8 cellular contexts compared by ENCODE assay signal in genomic region chrX:48761674-48762471, GRCh38. TPM values are rescaled to one million over a fixed set of nuclear protein-coding genes. Genes with fewer than 3 reads are reported as not detected.
DNase-seq lines count a peak whose midpoint lies in the region; ATAC-seq and TF ChIP-seq lines count a peak whose summit lies in the region.

Gene GLOD5, plus strand, starts transcription at chrX:48761747. Its CDS starts 44 bp downstream, at chrX:48761791.

- TF ChIP-seq CTCF in retinal pigment epithelial cell (conservative IDR thresholded peaks at IDR 0.05; ENCODE audit: low read depth, low read length): peak; percentile 42

- no peak within 1 kb of the TSS for H3K4me3 ChIP-seq in retinal pigment epithelial cell (ENCODE audit: low read length)

- no peaks in the 10 kb centered on the region for H3K9me3 Mint-ChIP-seq in activated CD4-positive, alpha-beta T cell treated with anti-CD3 and anti-CD28 coated beads, Interleukin-2, amount 10 ng/mL, durations not matched to agents 7 days and 5 days

- POLR2A ChIA-PET in activated CD4-positive, alpha-beta T cell treated with anti-CD3 and anti-CD28 coated beads, Interleukin-2, amount 10 ng/mL, durations not matched to agents 7 days and 5 days (lab: Charles Lee): no interaction called here

- H3K27ac Mint-ChIP-seq in activated CD4-positive, alpha-beta T cell treated with anti-CD3 and anti-CD28 coated beads, Interleukin-2, amount 10 ng/mL, durations not matched to agents 7 days and 5 days: peak within 1 kb of the TSS; percentile 66

- H3K27me3 Mint-ChIP-seq in activated CD4-positive, alpha-beta T cell treated with anti-CD3 and anti-CD28 coated beads, Interleukin-2, amount 10 ng/mL, durations not matched to agents 7 days and 5 days: no peaks in the 10 kb centered on the region

- no peak for ATAC-seq in GM21576 (IDR thresholded peaks at IDR 0.05; ENCODE audit: unreplicated experiment)
- ATAC-seq in HG02642 (IDR thresholded peaks at IDR 0.05; ENCODE audit: poor library complexity, unreplicated experiment): no peak

- peak; percentile 40 for DNase-seq in activated CD4-positive, alpha-beta T cell treated with anti-CD3 and anti-CD28 coated beads, Interleukin-2, amount 10 ng/mL, durations not matched to agents 7 days and 5 days
- DNase-seq in activated CD4-positive, alpha-beta T cell treated with anti-CD3 and anti-CD28 coated beads, Interleukin-2, amount 50 U/mL, for 4 hours: no peak
- DNase-seq in NCI-H460 (ENCODE audit: extremely low read depth, low read depth): peak; percentile 39
- DNase-seq in ecto neural progenitor cell (ENCODE audit: low spot score): peak; percentile 50
- DNase-seq in retinal pigment epithelial cell (ENCODE audit: low read depth): no peak
- no peak for DNase-seq in germinal center (ENCODE audit: low spot score)

- peaks cover 8% of the 10 kb centered on the region for H3K4me1 Mint-ChIP-seq in activated CD4-positive, alpha-beta T cell treated with anti-CD3 and anti-CD28 coated beads, Interleukin-2, amount 10 ng/mL, durations not matched to agents 7 days and 5 days

- CTCF ChIA-PET in activated CD4-positive, alpha-beta T cell treated with anti-CD3 and anti-CD28 coated beads, Interleukin-2, amount 10 ng/mL, durations not matched to agents 7 days and 5 days (lab: Charles Lee): interaction anchor here (0.8 kb wide), 1 partner anchor 23 kb away, joined by 3 read pairs; no protein-coding TSS in a partner anchor

- H3K4me3 Mint-ChIP-seq in activated CD4-positive, alpha-beta T cell treated with anti-CD3 and anti-CD28 coated beads, Interleukin-2, amount 10 ng/mL, durations not matched to agents 7 days and 5 days: no peak within 1 kb of the TSS

- H3K36me3 Mint-ChIP-seq in activated CD4-positive, alpha-beta T cell treated with anti-CD3 and anti-CD28 coated beads, Interleukin-2, amount 10 ng/mL, durations not matched to agents 7 days and 5 days (ENCODE audit: low read depth): peaks cover 2% of the 10 kb centered on the region

RNA-seq across cellular contexts. Expression of gene GLOD5, which starts in this region (rescaled TPM):
- not detected for total RNA-seq in activated CD4-positive, alpha-beta T cell treated with anti-CD3 and anti-CD28 coated beads, Interleukin-2, amount 10 ng/mL, durations not matched to agents 7 days and 5 days
- total RNA-seq in NCI-H460 (2014; rRNA removed; shearing (Covaris generic)): not detected in 2 replicates
- not detected in 2 replicates for polyA plus RNA-seq in NCI-H460 (2014; cell fraction: nucleus; rRNA removed)

Comparison
In these comparisons a context has a peak if more than half of its experiments do, and no peak if none do; other contexts are left out.
1. Peak in DNase-seq in activated CD4-positive, alpha-beta T cell treated with anti-CD3 and anti-CD28 coated beads, Interleukin-2, amount 10 ng/mL, durations not matched to agents 7 days and 5 days; RNA of the gene not detected or under 1 TPM.
2. Peak in DNase-seq in NCI-H460; RNA of the gene not detected or under 1 TPM.